ENCODE assay signal across 1 cellular context in genomic region chr1:183346276-183346732, GRCh38.
TF ChIP-seq lines count a peak whose summit lies in the region.

No MANE protein-coding gene starts in this region.

TF ChIP-seq in GM12878, 131 proteins besides CTCF, POLR2A, EP300 and RAD21 (continued from another document):
- TF ChIP-seq PRDM15 (CRISPR knock-in tag; IDR thresholded peaks at IDR 0.05) (no peak), IKZF1 (conservative IDR thresholded peaks at IDR 0.05) (no peak), ZSCAN29 (IDR thresholded peaks at IDR 0.05) (no peak), CHD2 (IDR thresholded peaks at IDR 0.05; ENCODE audit: borderline replicate concordance, low read depth, low read length) (no peak), ZNF274 (IDR thresholded peaks at IDR 0.05; ENCODE audit: insufficient read depth, insufficient read length) (no peak), POU2F2 (IDR thresholded peaks at IDR 0.05; ENCODE audit: borderline replicate concordance, low read depth, low read length) (no peak), MTA3 (IDR thresholded peaks at IDR 0.05; ENCODE audit: borderline replicate concordance, low read length) (no peak), SREBF2 (IDR thresholded peaks at IDR 0.05; ENCODE audit: low read length) (no peak), HDGF (IDR thresholded peaks at IDR 0.05) (no peak), WRNIP1 (IDR thresholded peaks at IDR 0.05; ENCODE audit: borderline replicate concordance, low read depth, low read length) (no peak), TCF12 (IDR thresholded peaks at IDR 0.05; ENCODE audit: low read depth, low read length) (no peak)
- TF ChIP-seq, protein P1, sequence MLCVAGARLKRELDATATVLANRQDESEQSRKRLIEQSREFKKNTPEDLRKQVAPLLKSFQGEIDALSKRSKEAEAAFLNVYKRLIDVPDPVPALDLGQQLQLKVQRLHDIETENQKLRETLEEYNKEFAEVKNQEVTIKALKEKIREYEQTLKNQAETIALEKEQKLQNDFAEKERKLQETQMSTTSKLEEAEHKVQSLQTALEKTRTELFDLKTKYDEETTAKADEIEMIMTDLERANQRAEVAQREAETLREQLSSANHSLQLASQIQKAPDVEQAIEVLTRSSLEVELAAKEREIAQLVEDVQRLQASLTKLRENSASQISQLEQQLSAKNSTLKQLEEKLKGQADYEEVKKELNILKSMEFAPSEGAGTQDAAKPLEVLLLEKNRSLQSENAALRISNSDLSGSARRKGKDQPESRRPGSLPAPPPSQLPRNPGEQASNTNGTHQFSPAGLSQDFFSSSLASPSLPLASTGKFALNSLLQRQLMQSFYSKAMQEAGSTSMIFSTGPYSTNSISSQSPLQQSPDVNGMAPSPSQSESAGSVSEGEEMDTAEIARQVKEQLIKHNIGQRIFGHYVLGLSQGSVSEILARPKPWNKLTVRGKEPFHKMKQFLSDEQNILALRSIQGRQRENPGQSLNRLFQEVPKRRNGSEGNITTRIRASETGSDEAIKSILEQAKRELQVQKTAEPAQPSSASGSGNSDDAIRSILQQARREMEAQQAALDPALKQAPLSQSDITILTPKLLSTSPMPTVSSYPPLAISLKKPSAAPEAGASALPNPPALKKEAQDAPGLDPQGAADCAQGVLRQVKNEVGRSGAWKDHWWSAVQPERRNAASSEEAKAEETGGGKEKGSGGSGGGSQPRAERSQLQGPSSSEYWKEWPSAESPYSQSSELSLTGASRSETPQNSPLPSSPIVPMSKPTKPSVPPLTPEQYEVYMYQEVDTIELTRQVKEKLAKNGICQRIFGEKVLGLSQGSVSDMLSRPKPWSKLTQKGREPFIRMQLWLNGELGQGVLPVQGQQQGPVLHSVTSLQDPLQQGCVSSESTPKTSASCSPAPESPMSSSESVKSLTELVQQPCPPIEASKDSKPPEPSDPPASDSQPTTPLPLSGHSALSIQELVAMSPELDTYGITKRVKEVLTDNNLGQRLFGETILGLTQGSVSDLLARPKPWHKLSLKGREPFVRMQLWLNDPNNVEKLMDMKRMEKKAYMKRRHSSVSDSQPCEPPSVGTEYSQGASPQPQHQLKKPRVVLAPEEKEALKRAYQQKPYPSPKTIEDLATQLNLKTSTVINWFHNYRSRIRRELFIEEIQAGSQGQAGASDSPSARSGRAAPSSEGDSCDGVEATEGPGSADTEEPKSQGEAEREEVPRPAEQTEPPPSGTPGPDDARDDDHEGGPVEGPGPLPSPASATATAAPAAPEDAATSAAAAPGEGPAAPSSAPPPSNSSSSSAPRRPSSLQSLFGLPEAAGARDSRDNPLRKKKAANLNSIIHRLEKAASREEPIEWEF (IDR thresholded peaks at IDR 0.05; ENCODE audit: insufficient replicate concordance, low read depth, low read length): no peak
- TF ChIP-seq, protein P2, sequence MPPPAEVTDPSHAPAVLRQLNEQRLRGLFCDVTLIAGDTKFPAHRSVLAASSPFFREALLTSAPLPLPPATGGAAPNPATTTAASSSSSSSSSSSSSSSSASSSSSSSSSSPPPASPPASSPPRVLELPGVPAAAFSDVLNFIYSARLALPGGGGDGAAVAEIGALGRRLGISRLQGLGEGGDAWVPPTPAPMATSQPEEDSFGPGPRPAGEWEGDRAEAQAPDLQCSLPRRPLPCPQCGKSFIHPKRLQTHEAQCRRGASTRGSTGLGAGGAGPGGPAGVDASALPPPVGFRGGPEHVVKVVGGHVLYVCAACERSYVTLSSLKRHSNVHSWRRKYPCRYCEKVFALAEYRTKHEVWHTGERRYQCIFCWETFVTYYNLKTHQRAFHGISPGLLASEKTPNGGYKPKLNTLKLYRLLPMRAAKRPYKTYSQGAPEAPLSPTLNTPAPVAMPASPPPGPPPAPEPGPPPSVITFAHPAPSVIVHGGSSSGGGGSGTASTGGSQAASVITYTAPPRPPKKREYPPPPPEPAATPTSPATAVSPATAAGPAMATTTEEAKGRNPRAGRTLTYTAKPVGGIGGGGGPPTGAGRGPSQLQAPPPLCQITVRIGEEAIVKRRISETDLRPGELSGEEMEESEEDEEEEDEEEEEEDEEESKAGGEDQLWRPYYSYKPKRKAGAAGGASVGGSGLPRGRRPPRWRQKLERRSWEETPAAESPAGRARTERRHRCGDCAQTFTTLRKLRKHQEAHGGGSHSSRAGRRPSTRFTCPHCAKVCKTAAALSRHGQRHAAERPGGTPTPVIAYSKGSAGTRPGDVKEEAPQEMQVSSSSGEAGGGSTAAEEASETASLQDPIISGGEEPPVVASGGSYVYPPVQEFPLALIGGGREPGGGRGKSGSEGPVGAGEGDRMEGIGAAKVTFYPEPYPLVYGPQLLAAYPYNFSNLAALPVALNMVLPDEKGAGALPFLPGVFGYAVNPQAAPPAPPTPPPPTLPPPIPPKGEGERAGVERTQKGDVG (CRISPR knock-in tag; IDR thresholded peaks at IDR 0.05): no peak
